Comparison of ENCODE assay signal across 1 cellular context in genomic region chr3:181906338-181906737, GRCh38.
TF ChIP-seq lines count a peak whose summit lies in the region.

No MANE protein-coding gene starts in this region.

TF ChIP-seq in A549, 52 proteins besides CTCF, POLR2A, EP300 and RAD21 (continued from another document):
- TF ChIP-seq HOXB5 (CRISPR knock-in tag; IDR thresholded peaks at IDR 0.05) (no peak), HOXA7 (CRISPR knock-in tag; IDR thresholded peaks at IDR 0.05) (no peak), KDM5A (IDR thresholded peaks at IDR 0.05) (no peak)
